Comparison of ENCODE assay signal across 8 cellular contexts in the genomic region with DNA sequence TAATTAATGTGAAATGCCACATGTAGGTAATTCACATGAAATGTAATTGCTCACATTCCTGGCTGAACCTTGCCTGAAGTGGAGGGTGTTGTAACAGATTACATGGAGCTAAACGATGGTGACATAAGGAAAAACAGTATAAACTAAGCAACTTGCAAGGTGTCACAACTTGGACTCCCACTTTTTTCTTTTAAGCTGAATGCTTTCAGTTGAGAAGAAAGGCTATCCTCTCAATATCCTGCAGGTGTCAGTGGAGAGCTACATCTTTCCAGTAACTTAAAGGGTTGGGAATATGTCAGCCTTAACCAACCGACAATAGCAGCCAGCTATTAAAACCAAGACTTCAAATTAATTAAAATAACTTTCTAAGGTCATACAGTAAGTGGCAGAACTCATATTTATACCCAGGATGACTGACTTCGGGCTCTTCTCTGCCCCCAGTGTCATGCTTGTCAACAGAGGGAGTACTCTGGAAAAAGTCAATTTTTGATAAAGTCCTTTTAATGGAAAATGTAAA. TPM values are rescaled to one million over a fixed set of nuclear protein-coding genes. Genes with fewer than 3 reads are reported as not detected.
DNase-seq lines count a peak whose midpoint lies in the region; ATAC-seq and TF ChIP-seq lines count a peak whose summit lies in the region.

No MANE protein-coding gene starts in this region.

- peaks cover 21 to 33% of the 10 kb centered on the region in 2 donors for H3K4me1 Mint-ChIP-seq in natural killer cell treated with Interleukin-12 subunit alpha and Interleukin-12 subunit beta and Interleukin-15 and Interleukin-18, amount 100 ng/mL, for 72 hours (ENCODE audit: low read depth in 2 of 2)

- H3K36me3 Mint-ChIP-seq in natural killer cell treated with Interleukin-12 subunit alpha and Interleukin-12 subunit beta and Interleukin-15 and Interleukin-18, amount 100 ng/mL, for 72 hours: peaks cover 15% of the 10 kb centered on the region

- no peak overlapping the region for H3K4me3 Mint-ChIP-seq in natural killer cell treated with Interleukin-12 subunit alpha and Interleukin-12 subunit beta and Interleukin-15 and Interleukin-18, amount 100 ng/mL, for 72 hours

- no peaks in the 10 kb centered on the region for H3K79me2 ChIP-seq in fibroblast of lung (ENCODE audit: control insufficient read depth, insufficient read depth, low read length)

- no peak overlapping the region for H3K27ac ChIP-seq in fibroblast of lung (ENCODE audit: insufficient read depth, low read length)

- no peak overlapping the region for H3K4me3 ChIP-seq in NB4 (ENCODE audit: low read depth, low read length)
- no peak overlapping the region for H3K4me3 ChIP-seq in fibroblast of lung (replicated peaks in 1 of 4; ENCODE audit: control extremely low read depth in 1 of 4, insufficient read depth in 1 of 4, low read depth in 3 of 4, low read length in 4 of 4)

- DNase-seq in ELF-1 (ENCODE audit: low read depth, low spot score) (peak; percentile 30), NB4 (ENCODE audit: low read depth) (peak; percentile 84), SW480 (ENCODE audit: low spot score) (peak; percentile 66), fibroblast of lung (ENCODE audit: low read depth in 2 of 2) (peak; percentile 69 to 91), T-helper 9 cell (no peak)
- DNase-seq in natural killer cell treated with Interleukin-12 subunit alpha and Interleukin-12 subunit beta and Interleukin-15 and Interleukin-18, amount 100 ng/mL, for 72 hours (ENCODE audit: low spot score): no peak

- no peaks in the 10 kb centered on the region for H3K27me3 Mint-ChIP-seq in natural killer cell treated with Interleukin-12 subunit alpha and Interleukin-12 subunit beta and Interleukin-15 and Interleukin-18, amount 100 ng/mL, for 72 hours

- H3K27ac Mint-ChIP-seq in natural killer cell treated with Interleukin-12 subunit alpha and Interleukin-12 subunit beta and Interleukin-15 and Interleukin-18, amount 100 ng/mL, for 72 hours: no peak overlapping the region

- no peaks in the 10 kb centered on the region for H3K36me3 ChIP-seq in fibroblast of lung (ENCODE audit: control insufficient read depth, insufficient read depth, low read length)

- H3K4me1 ChIP-seq in fibroblast of lung (ENCODE audit: control insufficient read depth, extremely low read depth, insufficient read depth, low read length): no peaks in the 10 kb centered on the region

- H3K9ac ChIP-seq in fibroblast of lung (ENCODE audit: insufficient read depth, low read length): no peak overlapping the region

- peak; percentile 57 for ATAC-seq in GM21529 (IDR thresholded peaks at IDR 0.05; ENCODE audit: unreplicated experiment)
- peak; percentile 70 to 72 for ATAC-seq in natural killer cell treated with Interleukin-12 subunit alpha and Interleukin-12 subunit beta and Interleukin-15 and Interleukin-18, amount 100 ng/mL, for 72 hours
- no peak for ATAC-seq in HG02970 (IDR thresholded peaks at IDR 0.05; ENCODE audit: low FRiP score, unreplicated experiment)

- H3K27me3 ChIP-seq in fibroblast of lung (ENCODE audit: control insufficient read depth, insufficient read depth, low read length): no peaks in the 10 kb centered on the region

- no peaks in the 10 kb centered on the region for H4K20me1 ChIP-seq in fibroblast of lung (ENCODE audit: control insufficient read depth, extremely low read depth, insufficient read depth, low read length)

- TF ChIP-seq POLR2A in NB4 (IDR thresholded peaks at IDR 0.05; ENCODE audit: extremely low read depth, insufficient read length): no peak

- no peak overlapping the region for H3K4me2 ChIP-seq in fibroblast of lung (ENCODE audit: extremely low read depth, insufficient read depth, low read length)

- no peak overlapping the region for H2AFZ ChIP-seq in fibroblast of lung (ENCODE audit: low read length)

- TF ChIP-seq CTCF in NB4 (IDR thresholded peaks at IDR 0.05; ENCODE audit: low read depth, low read length) (peak; percentile 73), fibroblast of lung (conservative IDR thresholded peaks at IDR 0.05 in 1 of 2, IDR thresholded peaks at IDR 0.05 in 1 of 2; ENCODE audit: low read depth in 1 of 2, low read length in 2 of 2) (peak; percentile 80 to 83)

- no peaks in the 10 kb centered on the region for H3K9me3 ChIP-seq in fibroblast of lung (ENCODE audit: control insufficient read depth, insufficient read depth, low read depth, low read length)

- no peaks in the 10 kb centered on the region for H3K9me3 Mint-ChIP-seq in natural killer cell treated with Interleukin-12 subunit alpha and Interleukin-12 subunit beta and Interleukin-15 and Interleukin-18, amount 100 ng/mL, for 72 hours

RNA-seq across cellular contexts. Expression of a gene that starts 33.7 kb away (rescaled TPM):
- total RNA-seq in fibroblast of lung: 44.4 and 49.2 TPM in 2 replicates
- polyA plus RNA-seq in fibroblast of lung: 24.2 and 36.0 TPM in 2 replicates
- 23.9 and 32.3 TPM in 2 replicates for polyA plus RNA-seq in fibroblast of lung (2012)
- 2.2 and 3.9 TPM in 2 replicates for polyA minus RNA-seq in fibroblast of lung (ENCODE audit: low replicate concordance)
- 10 to 100 TPM; 20.7 to 32.8 TPM for total RNA-seq in natural killer cell treated with Interleukin-12 subunit alpha and Interleukin-12 subunit beta and Interleukin-15 and Interleukin-18, amount 100 ng/mL, for 72 hours

Comparison
In these comparisons a context has a peak if more than half of its experiments do, and no peak if none do; other contexts are left out.
1. DNase-seq: peak in ELF-1 (single experiment), NB4 (single experiment), SW480 (single experiment) and fibroblast of lung (2 of 2); none in natural killer cell treated with Interleukin-12 subunit alpha and Interleukin-12 subunit beta and Interleukin-15 and Interleukin-18, amount 100 ng/mL, for 72 hours (single experiment) and T-helper 9 cell (single experiment).